Comparison of ENCODE assay signal across 9 cellular contexts in the genomic region with DNA sequence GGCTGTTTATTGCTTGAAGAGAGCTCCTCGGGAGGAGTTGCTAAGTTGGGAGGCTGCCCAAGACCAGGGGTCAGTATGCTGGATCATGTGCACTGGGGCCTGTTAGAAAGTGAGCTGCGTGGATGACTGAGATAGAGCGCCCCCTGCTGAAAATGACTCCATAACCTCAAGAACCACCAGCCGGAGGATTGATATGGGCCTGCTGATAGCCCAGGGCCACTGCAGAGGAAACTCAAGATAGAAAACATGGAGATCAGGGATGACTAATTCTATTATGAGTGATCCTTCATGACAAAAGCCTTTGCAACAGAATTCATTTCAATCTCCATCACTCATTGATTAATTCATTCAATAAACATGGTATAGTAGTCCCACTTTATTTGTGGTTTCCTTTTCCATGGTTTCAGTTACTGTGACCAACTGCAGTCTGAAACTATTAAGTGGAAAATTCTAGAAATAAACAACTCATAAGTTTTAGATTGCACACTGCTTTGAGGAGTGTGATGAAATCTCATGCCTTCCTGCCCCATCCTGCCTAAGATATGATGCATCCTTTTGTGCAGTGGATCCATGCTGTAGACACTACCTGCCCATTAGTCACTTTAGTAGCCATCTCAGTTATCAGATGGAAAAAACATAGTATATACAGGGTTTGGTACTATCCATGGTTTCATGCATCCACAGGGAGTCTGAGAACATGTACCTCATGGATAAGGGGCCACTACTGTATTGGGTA.
DNase-seq lines count a peak whose midpoint lies in the region; FAIRE-seq and TF ChIP-seq lines count a peak whose summit lies in the region.
"Had no signal": no experiment of that assay in that cellular context is flagged by ENCODE, and none has a peak within 500 bp of the region (broad histone marks: within the 10 kb centered on the region; RNA-seq: fewer than 3 reads in every experiment).

No MANE protein-coding gene starts in this region.

- no peaks in the 10 kb centered on the region for H3K9me2 ChIP-seq in DOHH2 (replicated peaks; ENCODE audit: control insufficient read depth, low read length)

- H3K27me3 Mint-ChIP-seq in activated naive CD4-positive, alpha-beta T cell treated with anti-CD3 and anti-CD28 coated beads, Interleukin-2, amount 10 ng/mL, durations not matched to agents 7 days and 5 days: no peaks in the 10 kb centered on the region

- H3K4me3 Mint-ChIP-seq in activated naive CD4-positive, alpha-beta T cell treated with anti-CD3 and anti-CD28 coated beads, Interleukin-2, amount 10 ng/mL, durations not matched to agents 7 days and 5 days: no peak overlapping the region

- CTCF ChIA-PET in activated naive CD4-positive, alpha-beta T cell treated with anti-CD3 and anti-CD28 coated beads, Interleukin-2, amount 10 ng/mL, durations not matched to agents 7 days and 5 days (lab: Charles Lee): interaction anchor here (0.8 to 4.3 kb wide), 12 partner anchors 9 to 788 kb away, joined by 3 to 49 read pairs (median 4); no protein-coding TSS in a partner anchor

- TF ChIP-seq CTCF in DOHH2 (IDR thresholded peaks at IDR 0.05; ENCODE audit: low read depth, low read length, poor library complexity, severe bottlenecking) (peak; percentile 65), OCI-LY3 (IDR thresholded peaks at IDR 0.05; ENCODE audit: low read depth, low read length) (peak; percentile 69)

- H3K36me3 ChIP-seq in DOHH2 (ENCODE audit: control insufficient read depth, low read length) (no peaks in the 10 kb centered on the region), OCI-LY3 (replicated peaks; ENCODE audit: low read depth, low read length) (no peaks in the 10 kb centered on the region)

- FAIRE-seq in RCC 7860 (lab: Jason Lieb, UNC): no peak
- FAIRE-seq: TTC549 had no signal

- H3K27ac ChIP-seq in DOHH2 (ENCODE audit: low read depth, low read length): no peak overlapping the region
- no peak overlapping the region for H3K27ac ChIP-seq in OCI-LY3 (ENCODE audit: low read length)

- H3K27ac Mint-ChIP-seq in activated naive CD4-positive, alpha-beta T cell treated with anti-CD3 and anti-CD28 coated beads, Interleukin-2, amount 10 ng/mL, durations not matched to agents 7 days and 5 days: no peak overlapping the region

- H3K9me3 Mint-ChIP-seq in activated naive CD4-positive, alpha-beta T cell treated with anti-CD3 and anti-CD28 coated beads, Interleukin-2, amount 10 ng/mL, durations not matched to agents 7 days and 5 days: no peaks in the 10 kb centered on the region

- peak; percentile 41 for DNase-seq in H4 (ENCODE audit: low spot score)
- peak; percentile 53 for DNase-seq in activated naive CD4-positive, alpha-beta T cell treated with anti-CD3 and anti-CD28 coated beads, Interleukin-2, amount 10 ng/mL, durations not matched to agents 7 days and 5 days
- peak; percentile 8 for DNase-seq in inferior parietal cortex (ENCODE audit: extremely low spot score)
- DNase-seq in stimulated activated CD4-positive, alpha-beta T cell treated with anti-CD3 and anti-CD28 coated beads, Interleukin-4, amount 100 ng/mL, for 48 hours (ENCODE audit: low read depth in 2 of 2): peak; percentile 5 to 13
- DNase-seq in RCC 7860 (ENCODE audit: low spot score): no peak
- no peak for DNase-seq in OCI-M2 (lab: John Stamatoyannopoulos, UW; ENCODE audit: unreplicated experiment)

- H3K4me1 ChIP-seq in DOHH2 (ENCODE audit: control insufficient read depth, low read length) (peaks cover 5% of the 10 kb centered on the region), OCI-LY3 (ENCODE audit: low read length) (no peaks in the 10 kb centered on the region)

- H3K9me3 ChIP-seq in DOHH2 (ENCODE audit: control insufficient read depth, insufficient read depth, low read length) (no peaks in the 10 kb centered on the region), OCI-LY3 (ENCODE audit: insufficient read depth, low read length) (no peaks in the 10 kb centered on the region)

- no peaks in the 10 kb centered on the region for H3K36me3 Mint-ChIP-seq in activated naive CD4-positive, alpha-beta T cell treated with anti-CD3 and anti-CD28 coated beads, Interleukin-2, amount 10 ng/mL, durations not matched to agents 7 days and 5 days

- H4K20me1 ChIP-seq in DOHH2 (ENCODE audit: control insufficient read depth, insufficient read depth, low read depth, low read length): no peaks in the 10 kb centered on the region
- H4K20me1 ChIP-seq in OCI-LY3 (ENCODE audit: insufficient read depth, low read length): no peaks in the 10 kb centered on the region

- H3F3A ChIP-seq in DOHH2 (ENCODE audit: control insufficient read depth, insufficient read depth): no peaks in the 10 kb centered on the region

- H2AFZ ChIP-seq in OCI-LY3 (ENCODE audit: low read depth, low read length): no peak overlapping the region

- H3K4me2 ChIP-seq in DOHH2 (ENCODE audit: low read length): no peak overlapping the region
- no peak overlapping the region for H3K4me2 ChIP-seq in OCI-LY3 (ENCODE audit: low read length)

- H3K27me3 ChIP-seq in DOHH2 (ENCODE audit: control insufficient read depth, low read length) (no peaks in the 10 kb centered on the region), OCI-LY3 (ENCODE audit: low read depth, low read length) (no peaks in the 10 kb centered on the region)

- H3K4me1 Mint-ChIP-seq in activated naive CD4-positive, alpha-beta T cell treated with anti-CD3 and anti-CD28 coated beads, Interleukin-2, amount 10 ng/mL, durations not matched to agents 7 days and 5 days: no peaks in the 10 kb centered on the region

- H3K4me3 ChIP-seq in DOHH2 (ENCODE audit: low read length): no peak overlapping the region
- H3K4me3 ChIP-seq in OCI-LY3 (ENCODE audit: low read length): no peak overlapping the region

- H3K79me2 ChIP-seq in DOHH2 (ENCODE audit: control insufficient read depth, low read length) (no peaks in the 10 kb centered on the region), OCI-LY3 (ENCODE audit: low read length) (no peaks in the 10 kb centered on the region)

- H3K9ac ChIP-seq in OCI-LY3 (ENCODE audit: low read length): no peak overlapping the region

Comparison
In these comparisons a context has a peak if more than half of its experiments do, and no peak if none do; other contexts are left out.
1. DNase-seq: peak in H4 (single experiment), activated naive CD4-positive, alpha-beta T cell treated with anti-CD3 and anti-CD28 coated beads, Interleukin-2, amount 10 ng/mL, durations not matched to agents 7 days and 5 days (single experiment), inferior parietal cortex (single experiment) and stimulated activated CD4-positive, alpha-beta T cell treated with anti-CD3 and anti-CD28 coated beads, Interleukin-4, amount 100 ng/mL, for 48 hours (2 of 2); none in RCC 7860 (single experiment) and OCI-M2 (single experiment).